ENCODE assay signal across 8 cellular contexts in genomic region chr13:76667551-76667950, GRCh38.
DNase-seq lines count a peak whose midpoint lies in the region; ATAC-seq and TF ChIP-seq lines count a peak whose summit lies in the region.

No MANE protein-coding gene starts in this region.

- H3K27me3 ChIP-seq in adipocyte (replicated peaks; ENCODE audit: control insufficient read depth, insufficient read depth, low read length), result no peaks in the 10 kb centered on the region
- H3K27me3 ChIP-seq in right lobe of liver, result no peaks in the 10 kb centered on the region

- H3K27ac ChIP-seq in C4-2B (no peak overlapping the region), right lobe of liver (no peak overlapping the region)

- DNase-seq in adipocyte (ENCODE audit: low read depth) (peak; percentile 87), right lobe of liver (no peak)
- DNase-seq in effector CD4-positive, alpha-beta T cell, result no peak
- DNase-seq in effector CD8-positive, alpha-beta T cell (lab: John Stamatoyannopoulos, UW), result no peak

- no peak for TF ChIP-seq POLR2A in right lobe of liver (IDR thresholded peaks at IDR 0.05)

- H3K4me3 ChIP-seq in adipocyte (ENCODE audit: low read length), result no peak overlapping the region
- H3K4me3 ChIP-seq in right lobe of liver, result no peak overlapping the region

- ATAC-seq in HG02938 (IDR thresholded peaks at IDR 0.05; ENCODE audit: unreplicated experiment) (peak; percentile 51), right lobe of liver (peak; percentile 40 to 78 (median 67)), GM21528 (IDR thresholded peaks at IDR 0.05; ENCODE audit: low FRiP score, unreplicated experiment) (no peak), HG03135 (IDR thresholded peaks at IDR 0.05; ENCODE audit: unreplicated experiment) (no peak)

- TF ChIP-seq CTCF in C4-2B (conservative IDR thresholded peaks at IDR 0.05), result 0 out of 2 replicates have a peak, but pooled peaks have one; percentile 7
- peak; percentile 16 to 21 (median 18) for TF ChIP-seq CTCF in right lobe of liver (IDR thresholded peaks at IDR 0.05)

- intact Hi-C loops in right lobe of liver (cut with DNase I), result no loop called here

- H3K9me3 ChIP-seq in adipocyte (ENCODE audit: control insufficient read depth, low read length), result no peaks in the 10 kb centered on the region
- no peaks in the 10 kb centered on the region for H3K9me3 ChIP-seq in right lobe of liver

- H3K4me1 ChIP-seq in adipocyte (ENCODE audit: control insufficient read depth, insufficient read depth, low read length) (peaks cover 28% of the 10 kb centered on the region), right lobe of liver (no peaks in the 10 kb centered on the region)

- H3K9ac ChIP-seq in adipocyte (ENCODE audit: low read length), result peak overlapping the region; percentile 17

- H3K36me3 ChIP-seq in adipocyte (ENCODE audit: control insufficient read depth, insufficient read depth, low read length, severe bottlenecking), result no peaks in the 10 kb centered on the region
- no peaks in the 10 kb centered on the region for H3K36me3 ChIP-seq in right lobe of liver

Comparison
In these comparisons a context has a peak if more than half of its experiments do, and no peak if none do; other contexts are left out.
1. ATAC-seq: peak in HG02938 (single experiment) and right lobe of liver (4 of 4); none in GM21528 (single experiment) and HG03135 (single experiment).